9 cellular contexts compared by ENCODE assay signal in genomic region chr11:62678433-62678769, GRCh38. TPM values are rescaled to one million over a fixed set of nuclear protein-coding genes. Genes with fewer than 3 reads are reported as not detected.
A peak's percentile ranks its signal among the peaks of the same experiment; 100 is the strongest.
DNase-seq lines count a peak whose midpoint lies in the region; ATAC-seq, FAIRE-seq and TF ChIP-seq lines count a peak whose summit lies in the region.
"Had no signal": no experiment of that assay in that cellular context is flagged by ENCODE, and none has a peak within 500 bp of the region (broad histone marks: within the 10 kb centered on the region; RNA-seq: fewer than 3 reads in every experiment).

No MANE protein-coding gene starts in this region.

- in situ Hi-C loops in GM23248 (cut with MboI): loop anchor here (25.0 kb wide), 1 partner anchor 291 kb away; no protein-coding TSS in a partner anchor

- H3K27me3 ChIP-seq in GM23248 (replicated peaks; ENCODE audit: insufficient read depth): no peaks in the 10 kb centered on the region
- H3K27me3 ChIP-seq in gastroesophageal sphincter: no peaks in the 10 kb centered on the region

- peak overlapping the region; percentile 93 for H3K9ac ChIP-seq in GM23248

- H3K36me3 Mint-ChIP-seq in T-helper 17 cell (ENCODE audit: low read depth): peaks cover 5% of the 10 kb centered on the region

- H3K4me2 ChIP-seq in GM23248 (ENCODE audit: unreplicated experiment): peak overlapping the region; percentile 98

- peak overlapping the region; percentile 71 for H2AFZ ChIP-seq in GM23248

- H3F3A ChIP-seq in GM23248 (ENCODE audit: insufficient read depth): peaks cover 25% of the 10 kb centered on the region

- H4K20me1 ChIP-seq in GM23248 (ENCODE audit: insufficient read depth): no peaks in the 10 kb centered on the region

- TF ChIP-seq CTCF in gastroesophageal sphincter (IDR thresholded peaks at IDR 0.05): no peak

- H3K9me3 ChIP-seq in GM23248 (ENCODE audit: low read depth) (no peaks in the 10 kb centered on the region), T-helper 17 cell (ENCODE audit: control insufficient read depth, low read length, poor library complexity, severe bottlenecking) (no peaks in the 10 kb centered on the region), gastroesophageal sphincter (no peaks in the 10 kb centered on the region)

- no peaks in the 10 kb centered on the region for H3K27me3 Mint-ChIP-seq in T-helper 17 cell

- no peak for TF ChIP-seq POLR2A in gastroesophageal sphincter (IDR thresholded peaks at IDR 0.05)

- peak overlapping the region; percentile 82 for H3K27ac ChIP-seq in GM23248
- peak overlapping the region; percentile 81 to 93 (median 92) for H3K27ac ChIP-seq in gastroesophageal sphincter
- peak overlapping the region; percentile 76 to 97 (median 93) for H3K27ac ChIP-seq in skin epidermis

- peaks cover 31% of the 10 kb centered on the region for H3K4me1 Mint-ChIP-seq in T-helper 17 cell

- H3K4me1 ChIP-seq in GM23248 (ENCODE audit: insufficient read depth) (peaks cover 10% of the 10 kb centered on the region), gastroesophageal sphincter (peaks cover 0 to 59% (median 15%) of the 10 kb centered on the region in 3 donors)

- H3K79me2 ChIP-seq in GM23248 (ENCODE audit: insufficient read depth): peaks cover 54% of the 10 kb centered on the region

- WGBS in GM23248 (ENCODE audit: low coverage in 1 of 2, low lambda C conversion rate in 2 of 2, missing lambda C conversion rate in 2 of 2), 2 experiments: 1 to 2% methylated on average over 9 to 15 of the region's 16 CpGs
- WGBS in gastroesophageal sphincter (ENCODE audit: low coverage in 1 of 2), 2 donors: 7 to 17% methylated on average over 1 to 2 of the region's 16 CpGs

- H3K36me3 ChIP-seq in GM23248 (ENCODE audit: low read depth) (peaks cover 10% of the 10 kb centered on the region; the same call in 1 of the 2 replicates), gastroesophageal sphincter (peaks cover 0 to 48% of the 10 kb centered on the region in 2 donors)

- peak overlapping the region; percentile 88 for H3K4me3 ChIP-seq in GM23248
- H3K4me3 ChIP-seq in gastroesophageal sphincter: peak overlapping the region; percentile 94 to 97
- peak overlapping the region; percentile 70 to 92 (median 85) for H3K4me3 ChIP-seq in skin epidermis

- H3K27ac Mint-ChIP-seq in T-helper 17 cell: peak overlapping the region; percentile 97

- no peak for FAIRE-seq in RCC 7860 (lab: Jason Lieb, UNC)
- FAIRE-seq: HTR-8/SVneo had no signal

- ATAC-seq in T-helper 17 cell (no peak), gastroesophageal sphincter (no peak), GM21529 (IDR thresholded peaks at IDR 0.05; ENCODE audit: unreplicated experiment) (no peak)

- peak overlapping the region; percentile 91 for H3K4me3 Mint-ChIP-seq in T-helper 17 cell

- no peak for TF ChIP-seq EP300 in gastroesophageal sphincter (IDR thresholded peaks at IDR 0.05)

- no peaks in the 10 kb centered on the region for H3K9me2 ChIP-seq in GM23248 (ENCODE audit: insufficient read depth)

- no peak for DNase-seq in GM23248
- DNase-seq in T-helper 17 cell: no peak
- no peak for DNase-seq in RCC 7860 (ENCODE audit: low spot score)
- DNase-seq in activated gamma-delta T cell treated with Interleukin-2 at 50 U/mL for 16 hours: no peak
- DNase-seq in cerebellar nuclear complex (lab: John Stamatoyannopoulos, UW): no peak

RNA-seq across cellular contexts. Expression of gene UBXN1, which starts 0.5 kb away (rescaled TPM):
- 131 and 135 TPM in 2 replicates for total RNA-seq in GM23248 (2014; rRNA removed; shearing (Covaris generic))
- 84.0 and 85.3 TPM in 2 replicates for polyA plus RNA-seq in GM23248 (2016; fragmentation: Nextera tagmentation; extraction: Ambion mirVana)
- 100 to 1,000 TPM; 195 to 203 TPM for total RNA-seq in T-helper 17 cell
- total RNA-seq in gastroesophageal sphincter: 100 to 1,000 TPM; 162 to 185 (median 174) TPM

RNA-seq across cellular contexts. Expression of gene LBHD1, which starts 6.3 kb away (rescaled TPM):
- total RNA-seq in GM23248 (2014; rRNA removed; shearing (Covaris generic)): 5.8 and 12.6 TPM in 2 replicates
- 3.6 and 4.3 TPM in 2 replicates for polyA plus RNA-seq in GM23248 (2016; fragmentation: Nextera tagmentation; extraction: Ambion mirVana)
- total RNA-seq in T-helper 17 cell (10 to 100 TPM; 12.0 to 14.9 TPM), gastroesophageal sphincter (1 to 10 TPM; 1.2 to 3.9 (median 2.2) TPM)

RNA-seq across cellular contexts. Expression of gene UQCC3, which starts 6.9 kb away (rescaled TPM):
- 2.3 and 5.9 TPM in 2 replicates for total RNA-seq in GM23248 (2014; rRNA removed; shearing (Covaris generic))
- polyA plus RNA-seq in GM23248 (2016; fragmentation: Nextera tagmentation; extraction: Ambion mirVana): 14.5 and 15.1 TPM in 2 replicates
- total RNA-seq in T-helper 17 cell: 1 to 10 TPM; 2.6 to 3.3 TPM
- 10 to 100 TPM in 1 of 4 donors, 1 to 10 TPM in 3; 7.3 to 10.1 (median 8.4) TPM for total RNA-seq in gastroesophageal sphincter

RNA-seq across cellular contexts. Expression of gene LRRN4CL, which starts 10.9 kb away (rescaled TPM):
- total RNA-seq in GM23248 (2014; rRNA removed; shearing (Covaris generic)): 6.9 and 12.3 TPM in 2 replicates
- polyA plus RNA-seq in GM23248 (2016; fragmentation: Nextera tagmentation; extraction: Ambion mirVana): 2.1 and 2.3 TPM in 2 replicates
- total RNA-seq in T-helper 17 cell (not detected), gastroesophageal sphincter (10 to 100 TPM; 20.1 to 42.1 (median 32.1) TPM)

RNA-seq across cellular contexts. Expression of gene CSKMT, which starts 13.3 kb away (rescaled TPM):
- total RNA-seq in GM23248 (2014; rRNA removed; shearing (Covaris generic)): 5.4 and 6.1 TPM in 2 replicates
- 2.9 and 3.6 TPM in 2 replicates for polyA plus RNA-seq in GM23248 (2016; fragmentation: Nextera tagmentation; extraction: Ambion mirVana)
- total RNA-seq in T-helper 17 cell: 10 to 100 TPM in 1 of 2 donors, 1 to 10 TPM in 1; 8.0 to 15.9 TPM
- total RNA-seq in gastroesophageal sphincter: 10 to 100 TPM in 1 of 4 donors, 1 to 10 TPM in 3; 2.0 to 18.6 (median 7.3) TPM
